ENCODE assay signal across 8 cellular contexts in genomic region chr9:128159784-128160602, GRCh38. TPM values are rescaled to one million over a fixed set of nuclear protein-coding genes. Genes with fewer than 3 reads are reported as not detected.
DNase-seq lines count a peak whose midpoint lies in the region; ATAC-seq, FAIRE-seq and TF ChIP-seq lines count a peak whose summit lies in the region.

Gene BBLN (plus strand): TSS chr9:128160265. CDS start chr9:128160408, 143 bp downstream.

- H3K27me3 Mint-ChIP-seq in activated B cell treated with CpG ODN at 0.5 μM for 24 hours (no peaks in the 10 kb centered on the region), immature natural killer cell (ENCODE audit: low read depth in 3 of 3) (no peaks in the 10 kb centered on the region)

- CTCF ChIA-PET in A549 (lab: Yijun Ruan, JAX) (interaction anchor here (1.1 to 3.2 kb wide), 4 partner anchors 17 to 43 kb away, joined by 3 to 14 read pairs (median 4); no protein-coding TSS in a partner anchor), activated B cell treated with CpG ODN at 0.5 μM for 24 hours (lab: Charles Lee) (no interaction called here)

- H3K9me3 Mint-ChIP-seq in activated B cell treated with CpG ODN at 0.5 μM for 24 hours (no peaks in the 10 kb centered on the region), immature natural killer cell (no peaks in the 10 kb centered on the region)

- no peak for TF ChIP-seq EP300 in A549 (IDR thresholded peaks at IDR 0.05)

- POLR2A ChIA-PET in A549 (lab: Yijun Ruan, JAX) (interaction anchor here (0.7 to 1.6 kb wide), 15 partner anchors 8 to 116 kb away, joined by 3 to 12 read pairs (median 4); partner anchors contain the start of genes GOLGA2 and SWI5), activated B cell treated with CpG ODN at 0.5 μM for 24 hours (lab: Charles Lee) (interaction anchor here (0.5 to 3.1 kb wide), 15 partner anchors 19 to 1797 kb away, joined by 3 to 20 read pairs (median 4); partner anchors contain the start of genes CIZ1, GOLGA2 and SWI5)

- H3K9me3 ChIP-seq in A549: no peaks in the 10 kb centered on the region

- H3K4me2 ChIP-seq in A549: peak within 1 kb of the TSS; percentile 98

- 4% methylated on average over 22 of the region's 77 CpGs for WGBS in A549 (ENCODE audit: missing lambda C conversion rate)

- peaks cover 11% of the 10 kb centered on the region; the same call in 1 of the 3 replicates for H3K4me1 ChIP-seq in A549

- H3K27ac Mint-ChIP-seq in activated B cell treated with CpG ODN at 0.5 μM for 24 hours: peak within 1 kb of the TSS; percentile 81
- H3K27ac Mint-ChIP-seq in immature natural killer cell: peak within 1 kb of the TSS; percentile 85 to 94 (median 89)

- H3K27ac ChIP-seq in A549: peak within 1 kb of the TSS; percentile 86 to 89

- peak; percentile 69 for TF ChIP-seq POLR2A in A549 (IDR thresholded peaks at IDR 0.05; ENCODE audit: low read length)

- no peak for TF ChIP-seq CTCF in A549 (IDR thresholded peaks at IDR 0.05)
- no peak for TF ChIP-seq CTCF in activated B cell treated with CpG ODN at 0.5 μM for 24 hours (IDR thresholded peaks at IDR 0.05)
- no peak for TF ChIP-seq CTCF in cardiac fibroblast (IDR thresholded peaks at IDR 0.05; ENCODE audit: low read depth, low read length)

- intact Hi-C loops in activated B cell treated with CpG ODN at 0.5 μM for 24 hours (cut with micrococcal nuclease): loop anchor here (1.0 kb wide), 4 partner anchors 31 to 116 kb away; partner anchors contain the start of genes CIZ1, GOLGA2 and SWI5

- no peak for FAIRE-seq in A549 (lab: Jason Lieb, UNC)

- ATAC-seq in A549: peak; percentile 75 to 91
- ATAC-seq in GM18873 (IDR thresholded peaks at IDR 0.05; ENCODE audit: low FRiP score, unreplicated experiment): peak; percentile 54
- peak; percentile 67 for ATAC-seq in HG03139 (IDR thresholded peaks at IDR 0.05; ENCODE audit: unreplicated experiment)
- ATAC-seq in activated B cell treated with CpG ODN at 0.5 μM for 24 hours (ENCODE audit: low read depth): peak; percentile 94

- H3K4me3 ChIP-seq in A549 (peak within 1 kb of the TSS; percentile 85), cardiac fibroblast (replicated peaks in 1 of 2; ENCODE audit: low read depth in 2 of 2, low read length in 2 of 2) (peak within 1 kb of the TSS; percentile 81 to 82)

- peak; percentile 92 to 95 for DNase-seq in A549 (ENCODE audit: low read depth in 1 of 2, low spot score in 1 of 2)
- peak; percentile 94 for DNase-seq in NCI-H345 (lab: John Stamatoyannopoulos, UW)
- peak; percentile 85 for DNase-seq in activated B cell treated with CpG ODN at 0.5 μM for 24 hours
- DNase-seq in cardiac fibroblast (ENCODE audit: low read depth in 2 of 2): peak; percentile 90 to 96
- DNase-seq in immature natural killer cell: peak; percentile 86 to 92 (median 92)
- peak; percentile 69 for DNase-seq in smooth muscle cell of the brain vasculature (ENCODE audit: low read depth, low spot score)

- peaks cover 13% of the 10 kb centered on the region for H3K4me1 Mint-ChIP-seq in activated B cell treated with CpG ODN at 0.5 μM for 24 hours
- H3K4me1 Mint-ChIP-seq in immature natural killer cell: peaks cover 19 to 23% of the 10 kb centered on the region in 2 donors

- H3K36me3 Mint-ChIP-seq in activated B cell treated with CpG ODN at 0.5 μM for 24 hours (ENCODE audit: low read depth) (peaks cover 17% of the 10 kb centered on the region), immature natural killer cell (peaks cover 0 to 6% (median 3%) of the 10 kb centered on the region in 3 donors)

- H3K4me3 Mint-ChIP-seq in activated B cell treated with CpG ODN at 0.5 μM for 24 hours (peak within 1 kb of the TSS; percentile 81), immature natural killer cell (peak within 1 kb of the TSS; percentile 82 to 89 (median 86))

- TF ChIP-seq RAD21 in A549 (conservative IDR thresholded peaks at IDR 0.05 in 1 of 2, IDR thresholded peaks at IDR 0.05 in 1 of 2): no peak

TF ChIP-seq in A549, 52 proteins besides CTCF, POLR2A, EP300 and RAD21:
- TF ChIP-seq E2F6 (IDR thresholded peaks at IDR 0.05; ENCODE audit: borderline replicate concordance, low read depth) (0 out of 2 replicates have a peak, but pooled peaks have one; percentile 12), FOXS1 (CRISPR knock-in tag; IDR thresholded peaks at IDR 0.05) (no peak), PHF8 (IDR thresholded peaks at IDR 0.05; ENCODE audit: borderline replicate concordance, low read depth) (peak; percentile 47; the same call in 1 of the 2 replicates), HOXA7 (CRISPR knock-in tag; IDR thresholded peaks at IDR 0.05) (peak; percentile 9; the same call in 1 of the 2 replicates), HOXB5 (CRISPR knock-in tag; IDR thresholded peaks at IDR 0.05) (no peak), BCL3 (IDR thresholded peaks at IDR 0.05) (peak; percentile 27; the same call in 1 of the 3 replicates), SREBF2 (IDR thresholded peaks at IDR 0.05) (no peak), ATOH8 (CRISPR knock-in tag; IDR thresholded peaks at IDR 0.05; ENCODE audit: low read depth) (no peak), MAX (IDR thresholded peaks at IDR 0.05) (peak; percentile 61), JUN (IDR thresholded peaks at IDR 0.05) (peak in 1 of 2 experiments; percentile 47; a peak in 1 of 5 replicates)

RNA-seq across cellular contexts. Expression of gene BBLN, which starts in this region (rescaled TPM):
- polyA plus RNA-seq in A549 (2011; rRNA removed) (23.0 and 23.8 TPM in 2 replicates), A549 (2017; fragmentation: RNase III; extraction: RNeasy Plus Mini Kit Qiagen cat#74134 plus additional on column Dnase treatment) (23.3 to 28.1 TPM (median 26.0 TPM) in 3 replicates), immature natural killer cell (100 to 1,000 TPM; 115 to 194 (median 182) TPM)
- 39.6 and 58.1 TPM in 2 replicates for polyA plus RNA-seq in A549 (2012; cell fraction: cytosol; rRNA removed)
- 36.5 and 39.0 TPM in 2 replicates for polyA plus RNA-seq in A549 (2012; cell fraction: nucleus; rRNA removed)
- 8.4 and 8.9 TPM in 2 replicates for polyA minus RNA-seq in A549 (2011; rRNA and poly(A)+ RNA removed)
- 47.7 and 53.6 TPM in 2 replicates for total RNA-seq in activated B cell treated with CpG ODN at 0.5 μM for 24 hours

Comparison
In these comparisons a context has a peak if more than half of its experiments do, and no peak if none do; other contexts are left out.
1. Peak in every context shown above with its lines: DNase-seq, ATAC-seq, H3K4me3 ChIP-seq and H3K27ac ChIP-seq.